15 cellular contexts compared by ENCODE assay signal in the genomic region with DNA sequence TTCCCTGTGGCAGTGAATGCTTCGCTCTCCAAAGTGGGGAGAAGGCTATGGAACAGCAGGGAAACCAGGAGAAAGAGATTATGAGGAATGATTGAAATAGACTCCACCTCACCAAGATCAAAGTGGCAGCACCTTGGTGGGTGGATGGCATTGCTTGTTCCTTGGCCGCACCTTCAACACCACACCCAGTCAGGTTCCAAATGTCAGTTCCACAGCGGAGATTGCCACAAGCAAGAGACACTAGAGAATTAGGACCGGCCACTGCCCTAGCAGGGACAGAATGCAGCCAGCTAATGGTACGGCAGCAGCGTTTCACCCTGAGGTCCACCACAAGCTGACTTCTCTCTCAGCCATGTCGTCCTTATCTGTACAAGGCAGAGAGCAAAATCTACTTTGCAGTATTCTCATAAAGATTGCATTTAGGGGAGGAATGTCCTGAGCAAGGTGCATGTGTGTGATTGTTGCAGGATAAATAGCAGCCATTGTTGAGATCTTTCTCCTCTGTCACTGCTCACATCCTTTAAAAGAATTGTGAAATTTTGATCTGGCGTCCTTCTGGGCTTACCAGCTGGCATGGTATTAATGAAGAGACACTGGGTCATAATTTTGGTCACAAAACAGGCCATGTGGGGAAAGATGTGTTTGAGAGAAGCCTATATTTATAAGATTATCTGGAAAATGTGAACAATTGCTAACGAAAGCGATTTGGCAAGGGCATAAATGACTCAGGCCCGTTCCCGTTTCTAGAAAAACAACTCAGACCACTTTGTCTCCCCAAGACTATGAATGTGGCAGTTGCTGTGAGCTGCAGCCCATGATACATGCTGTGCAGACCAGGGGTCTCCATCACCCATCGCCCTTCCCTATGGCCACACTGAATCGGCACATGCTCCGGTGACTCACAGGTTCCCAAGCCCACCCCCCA.
A peak's percentile ranks its signal among the peaks of the same experiment; 100 is the strongest.
DNase-seq lines count a peak whose midpoint lies in the region; TF ChIP-seq lines count a peak whose summit lies in the region.
"Had no signal": no experiment of that assay in that cellular context is flagged by ENCODE, and none has a peak within 500 bp of the region (broad histone marks: within the 10 kb centered on the region; RNA-seq: fewer than 3 reads in every experiment).

No MANE protein-coding gene starts in this region.

- H2AFZ ChIP-seq in osteoblast (ENCODE audit: low read length), result no peak overlapping the region

- no peak overlapping the region for H3K18ac ChIP-seq in mesendoderm (ENCODE audit: low read length)

- H2BK15ac ChIP-seq in mesendoderm (replicated peaks; ENCODE audit: low read depth), result no peak overlapping the region

- H3K9me3 Mint-ChIP-seq in activated CD4-positive, alpha-beta T cell treated with anti-CD3 and anti-CD28 coated beads, Interleukin-2, amount 10 ng/mL, durations not matched to agents 24 days and 14 days, result peaks cover 4% of the 10 kb centered on the region
- H3K9me3 Mint-ChIP-seq in CD4-positive, alpha-beta memory T cell, result no peaks in the 10 kb centered on the region
- H3K9me3 Mint-ChIP-seq: central memory CD8-positive, alpha-beta T cell; T-cell had no signal

- intact Hi-C loops in activated CD4-positive, alpha-beta T cell treated with anti-CD3 and anti-CD28 coated beads, Interleukin-2, amount 10 ng/mL, durations not matched to agents 24 days and 14 days (cut with micrococcal nuclease), result no loop called here
- intact Hi-C loops in CD4-positive, alpha-beta memory T cell (cut with micrococcal nuclease), result no loop called here

- no peak overlapping the region for H3K9ac ChIP-seq in mesendoderm (ENCODE audit: low read length)

- peaks cover 16% of the 10 kb centered on the region for H3K27me3 Mint-ChIP-seq in activated CD4-positive, alpha-beta T cell treated with anti-CD3 and anti-CD28 coated beads, Interleukin-2, amount 10 ng/mL, durations not matched to agents 24 days and 14 days
- H3K27me3 Mint-ChIP-seq in CD4-positive, alpha-beta memory T cell, result no peaks in the 10 kb centered on the region
- H3K27me3 Mint-ChIP-seq: central memory CD8-positive, alpha-beta T cell; T-cell had no signal

- no peak for TF ChIP-seq CTCF in osteoblast (IDR thresholded peaks at IDR 0.05; ENCODE audit: extremely low read depth, low read depth, low read length)

- no peaks in the 10 kb centered on the region for H4K20me1 ChIP-seq in osteoblast (ENCODE audit: insufficient read depth, low read length)

- no peaks in the 10 kb centered on the region for H3K79me2 ChIP-seq in osteoblast (ENCODE audit: insufficient read depth, low read length)
- H3K79me2 ChIP-seq in mesendoderm (ENCODE audit: control insufficient read depth, insufficient read depth, low read length), result no peaks in the 10 kb centered on the region

- H3K4me2 ChIP-seq in osteoblast (ENCODE audit: insufficient read depth, low read length), result peak overlapping the region; percentile 32
- no peak overlapping the region for H3K4me2 ChIP-seq in mesendoderm (ENCODE audit: low read length)
- H3K4me2 ChIP-seq: A549 had no signal

- H3K56ac ChIP-seq in mesendoderm (ENCODE audit: low read length), result no peak overlapping the region

- peak overlapping the region; percentile 16 for H3K27ac Mint-ChIP-seq in activated CD4-positive, alpha-beta T cell treated with anti-CD3 and anti-CD28 coated beads, Interleukin-2, amount 10 ng/mL, durations not matched to agents 24 days and 14 days
- H3K27ac Mint-ChIP-seq in CD4-positive, alpha-beta memory T cell, result peak overlapping the region in 3 of 7 donors; percentile 21 to 32 (median 30)
- H3K27ac Mint-ChIP-seq: T-cell had no signal

- H2BK5ac ChIP-seq in mesendoderm (ENCODE audit: low read length), result no peak overlapping the region

- H3K36me3 Mint-ChIP-seq in activated CD4-positive, alpha-beta T cell treated with anti-CD3 and anti-CD28 coated beads, Interleukin-2, amount 10 ng/mL, durations not matched to agents 24 days and 14 days (ENCODE audit: low read depth), result no peaks in the 10 kb centered on the region
- H3K36me3 Mint-ChIP-seq in CD4-positive, alpha-beta memory T cell, result peaks cover 0 to 4% of the 10 kb centered on the region in 2 donors
- H3K36me3 Mint-ChIP-seq: T-cell had no signal

- POLR2A ChIA-PET in CD4-positive, alpha-beta memory T cell (lab: Charles Lee; ENCODE audit: partially characterized antibody), result interaction anchor here (1.7 to 2.7 kb wide), 3 partner anchors 25 to 229 kb away, joined by 5 to 11 read pairs (median 6); a partner anchor contains a TSS

- H3K27me3 ChIP-seq in MG63 (no peaks in the 10 kb centered on the region), osteoblast (ENCODE audit: insufficient read depth, low read length) (peaks cover 12% of the 10 kb centered on the region), mesendoderm (ENCODE audit: insufficient read depth, low read length, poor library complexity) (no peaks in the 10 kb centered on the region)
- no peaks in the 10 kb centered on the region for H3K27me3 ChIP-seq in CD4-positive, alpha-beta memory T cell (ENCODE audit: insufficient read depth, low read length)

- DNase-seq in activated CD4-positive, alpha-beta T cell treated with anti-CD3 and anti-CD28 coated beads, Interleukin-2, amount 10 ng/mL, durations not matched to agents 24 days and 14 days, result no peak
- DNase-seq in activated CD4-positive, alpha-beta T cell treated with anti-CD3 and anti-CD28 coated beads, Interleukin-2, amount 50 U/mL, for 48 hours, result no peak
- peak; percentile 52 for DNase-seq in MG63
- peak; percentile 29 for DNase-seq in cerebellar cortex (ENCODE audit: low spot score)
- no peak for DNase-seq in osteoblast (ENCODE audit: insufficient read length, low spot score, missing footprints)
- DNase-seq in mesendoderm, result no peak
- DNase-seq in CD4-positive, alpha-beta memory T cell, result no peak
- DNase-seq in NK-92 treated with Interleukin-12 subunit alpha and Interleukin-12 subunit beta, amount 100 ng/mL, for 24 hours (lab: John Stamatoyannopoulos, UW), result no peak
- DNase-seq: NCI-H1417 treated with DMSO at 0.1 percent for 48 hours, NCI-H345, T-cell had no signal

- H3K27ac ChIP-seq in osteoblast (ENCODE audit: low read depth, low read length) (peak overlapping the region; percentile 14), mesendoderm (ENCODE audit: low read depth, low read length) (no peak overlapping the region)
- no peak overlapping the region for H3K27ac ChIP-seq in CD4-positive, alpha-beta memory T cell (ENCODE audit: low read depth, low read length)
- H3K27ac ChIP-seq: A549 had no signal

- H3K4me3 ChIP-seq in MG63, result no peak overlapping the region
- H3K4me3 ChIP-seq in osteoblast (ENCODE audit: insufficient read depth, low read length), result no peak overlapping the region
- H3K4me3 ChIP-seq in mesendoderm (ENCODE audit: low read length), result no peak overlapping the region
- no peak overlapping the region for H3K4me3 ChIP-seq in CD4-positive, alpha-beta memory T cell (ENCODE audit: low read length in 2 of 2)
- H3K4me3 ChIP-seq: A549 had no signal

- no peak overlapping the region for H3K23ac ChIP-seq in mesendoderm (ENCODE audit: low read length)

- no peaks in the 10 kb centered on the region for H3K36me3 ChIP-seq in MG63
- no peaks in the 10 kb centered on the region for H3K36me3 ChIP-seq in osteoblast (ENCODE audit: insufficient read depth, low read length)
- no peaks in the 10 kb centered on the region for H3K36me3 ChIP-seq in mesendoderm (ENCODE audit: control insufficient read depth, insufficient read depth, low read length)
- H3K36me3 ChIP-seq in CD4-positive, alpha-beta memory T cell (ENCODE audit: insufficient read depth, low read length), result no peaks in the 10 kb centered on the region

- no peak overlapping the region for H4K5ac ChIP-seq in mesendoderm (ENCODE audit: low read length)

- H3K79me1 ChIP-seq in mesendoderm (ENCODE audit: low read length), result no peaks in the 10 kb centered on the region

- no peak overlapping the region for H4K8ac ChIP-seq in mesendoderm (ENCODE audit: low read depth, low read length)

- H3K9me3 ChIP-seq in MG63 (no peaks in the 10 kb centered on the region), osteoblast (ENCODE audit: low read depth, low read length) (no peaks in the 10 kb centered on the region)
- H3K9me3 ChIP-seq in CD4-positive, alpha-beta memory T cell (ENCODE audit: control insufficient read depth in 1 of 2, low read length in 2 of 2), result no peaks in the 10 kb centered on the region
- H3K9me3 ChIP-seq: Caco-2 had no signal

- H3K4me1 ChIP-seq in osteoblast (ENCODE audit: insufficient read depth, low read length), result peaks cover 12% of the 10 kb centered on the region
- no peaks in the 10 kb centered on the region for H3K4me1 ChIP-seq in mesendoderm (ENCODE audit: control insufficient read depth, low read depth, low read length)
- H3K4me1 ChIP-seq in CD4-positive, alpha-beta memory T cell (ENCODE audit: insufficient read depth, low read length), result peaks cover 29% of the 10 kb centered on the region

- no peak overlapping the region for H2AK5ac ChIP-seq in mesendoderm (ENCODE audit: low read length)

- peaks cover 34% of the 10 kb centered on the region for H3K4me1 Mint-ChIP-seq in activated CD4-positive, alpha-beta T cell treated with anti-CD3 and anti-CD28 coated beads, Interleukin-2, amount 10 ng/mL, durations not matched to agents 24 days and 14 days
- peaks cover 22 to 40% (median 25%) of the 10 kb centered on the region in 4 donors for H3K4me1 Mint-ChIP-seq in CD4-positive, alpha-beta memory T cell

- CTCF ChIA-PET in CD4-positive, alpha-beta memory T cell (lab: Charles Lee; ENCODE audit: partially characterized antibody), result interaction anchor here (1.6 to 2.0 kb wide), 2 partner anchors 92 to 1026 kb away, joined by 4 to 5 read pairs; no protein-coding TSS in a partner anchor

- no peak overlapping the region for H3K4ac ChIP-seq in mesendoderm (ENCODE audit: low read depth, low read length)

- no peak overlapping the region for H3K4me3 Mint-ChIP-seq in activated CD4-positive, alpha-beta T cell treated with anti-CD3 and anti-CD28 coated beads, Interleukin-2, amount 10 ng/mL, durations not matched to agents 24 days and 14 days
- peak overlapping the region in 1 of 8 donors; percentile 15 for H3K4me3 Mint-ChIP-seq in CD4-positive, alpha-beta memory T cell
- H3K4me3 Mint-ChIP-seq: central memory CD8-positive, alpha-beta T cell; neural crest cell; T-cell had no signal

- H2BK120ac ChIP-seq in mesendoderm (ENCODE audit: low read depth, low read length), result no peak overlapping the region

- WGBS in mesendoderm (ENCODE audit: extremely low coverage, insufficient coverage, low lambda C conversion rate), result no CpG with 5 or more reads among the region's 15 CpGs

Comparison
In these comparisons a context has a peak if more than half of its experiments do, and no peak if none do; other contexts are left out.
1. DNase-seq: peak in MG63 (single experiment) and cerebellar cortex (single experiment); none in activated CD4-positive, alpha-beta T cell treated with anti-CD3 and anti-CD28 coated beads, Interleukin-2, amount 10 ng/mL, durations not matched to agents 24 days and 14 days (single experiment), activated CD4-positive, alpha-beta T cell treated with anti-CD3 and anti-CD28 coated beads, Interleukin-2, amount 50 U/mL, for 48 hours (0 of 2), osteoblast (single experiment), mesendoderm (single experiment), CD4-positive, alpha-beta memory T cell (0 of 5) and NK-92 treated with Interleukin-12 subunit alpha and Interleukin-12 subunit beta, amount 100 ng/mL, for 24 hours (single experiment).